In genomic region chr10:75272896-75273295, GRCh38 we compare ENCODE assay signal across 19 cellular contexts. TPM values are rescaled to one million over a fixed set of nuclear protein-coding genes. Genes with fewer than 3 reads are reported as not detected.
DNase-seq lines count a peak whose midpoint lies in the region; ATAC-seq and TF ChIP-seq lines count a peak whose summit lies in the region.
"Had no signal": no experiment of that assay in that cellular context is flagged by ENCODE, and none has a peak within 500 bp of the region (broad histone marks: within the 10 kb centered on the region; RNA-seq: fewer than 3 reads in every experiment).

No MANE protein-coding gene starts in this region.

- H3K27me3 ChIP-seq in heart left ventricle (no peaks in the 10 kb centered on the region), right atrium auricular region (peaks cover 0 to 3% of the 10 kb centered on the region in 2 donors), lower lobe of right lung (ENCODE audit: low read depth) (no peaks in the 10 kb centered on the region)

- WGBS in heart left ventricle, 4 donors, result 30 to 40% (median 31%) methylated on average over 7 of the region's 7 CpGs

- peaks cover 0 to 5% (median 0%) of the 10 kb centered on the region in 12 donors for H3K9me3 ChIP-seq in heart left ventricle
- no peaks in the 10 kb centered on the region for H3K9me3 ChIP-seq in right atrium auricular region
- H3K9me3 ChIP-seq in lower lobe of right lung, result no peaks in the 10 kb centered on the region

- TF ChIP-seq CTCF in heart left ventricle (IDR thresholded peaks at IDR 0.05) (no peak), right atrium auricular region (IDR thresholded peaks at IDR 0.05) (no peak), lower lobe of right lung (IDR thresholded peaks at IDR 0.05) (no peak)

- no peak overlapping the region for H3K27ac ChIP-seq in heart left ventricle
- no peak overlapping the region for H3K27ac ChIP-seq in right atrium auricular region
- peak overlapping the region; percentile 47 for H3K27ac ChIP-seq in lower lobe of right lung

- intact Hi-C loops in heart left ventricle (cut with DNase I) (no loop called here), lower lobe of right lung (cut with DNase I) (no loop called here)

- TF ChIP-seq POLR2A in heart left ventricle (IDR thresholded peaks at IDR 0.05), result no peak

- H3K4me3 ChIP-seq in heart left ventricle (no peak overlapping the region), right atrium auricular region (no peak overlapping the region), lower lobe of right lung (no peak overlapping the region)

- H3K4me1 ChIP-seq in heart left ventricle (no peaks in the 10 kb centered on the region), right atrium auricular region (no peaks in the 10 kb centered on the region), lower lobe of right lung (peaks cover 16% of the 10 kb centered on the region)

- DNase-seq in heart left ventricle, result no peak
- DNase-seq in right atrium auricular region (ENCODE audit: low spot score), result no peak
- no peak for DNase-seq in lower lobe of right lung
- DNase-seq in GM03348 (ENCODE audit: low spot score), result no peak
- no peak for DNase-seq in NCI-H146 treated with DMSO at 0.1 percent for 48 hours (lab: John Stamatoyannopoulos, UW; ENCODE audit: unreplicated experiment)
- no peak for DNase-seq in stimulated activated CD8-positive, alpha-beta memory T cell treated with anti-CD3 and anti-CD28 coated beads, Interleukin-4, amount 100 ng/mL, for 48 hours
- no peak for DNase-seq in T-helper 2 cell
- DNase-seq: activated CD4-positive, alpha-beta T cell treated with anti-CD3 and anti-CD28 coated beads for 36 hours; activated naive CD4-positive, alpha-beta T cell treated with anti-CD3 and anti-CD28 coated beads, Interleukin-2, amount 50 U/mL, for 16 hours; activated T-cell treated with anti-CD3 and anti-CD28 coated beads, Interleukin-2, amount 50 U/mL, for 72 hours; anterior cingulate cortex; caudate nucleus; dermis blood vessel endothelial cell; GF-D8; NCI-H1930; NCI-H82; nucleus accumbens; T-helper 1 cell had no signal

- H3K36me3 ChIP-seq in heart left ventricle, result no peaks in the 10 kb centered on the region
- no peaks in the 10 kb centered on the region for H3K36me3 ChIP-seq in right atrium auricular region
- no peaks in the 10 kb centered on the region for H3K36me3 ChIP-seq in lower lobe of right lung

- ATAC-seq in heart left ventricle, result peak in 3 of 4 donors; percentile 23 to 32 (median 32)
- peak; percentile 65 for ATAC-seq in esophagus mucosa
- ATAC-seq in lower lobe of right lung, result peak; percentile 28 to 50
- ATAC-seq: activated CD4-positive, alpha-beta T cell treated with anti-CD3 and anti-CD28 coated beads for 36 hours; activated T-cell treated with anti-CD3 and anti-CD28 coated beads, Interleukin-2, amount 50 U/mL, for 72 hours had no signal

RNA-seq across cellular contexts. Expression of gene COMTD1, which starts 37.1 kb away (rescaled TPM):
- 10 to 100 TPM; 20.8 to 75.0 (median 37.0) TPM for total RNA-seq in heart left ventricle
- polyA plus RNA-seq in heart left ventricle, result 100 to 1,000 TPM in 1 of 2 donors, 10 to 100 TPM in 1; 57.9 to 124 TPM
- total RNA-seq in right atrium auricular region, result 10 to 100 TPM; 44.1 to 52.4 TPM
- 106 TPM for total RNA-seq in esophagus mucosa
- 18.3 TPM for total RNA-seq in lower lobe of right lung
